Comparison of ENCODE assay signal across 21 cellular contexts in genomic region chr13:32904271-32904670, GRCh38.
"Had no signal": no experiment of that assay in that cellular context is flagged by ENCODE, and none has a peak within 500 bp of the region (broad histone marks: within the 10 kb centered on the region; RNA-seq: fewer than 3 reads in every experiment).

No MANE protein-coding gene starts in this region.

- H3K27ac Mint-ChIP-seq: activated B cell treated with CpG ODN at 0.5 μM for 24 hours; stimulated activated effector memory CD8-positive, alpha-beta T cell treated with anti-CD3 and anti-CD28 coated beads, Interleukin-12 subunit alpha, Interleukin-12 subunit beta, amount 100 ng/mL, for 72 hours had no signal

- H3K79me2 ChIP-seq: hepatocyte had no signal

- H3K9me3 ChIP-seq: esophagus squamous epithelium, prostate gland, SK-N-SH, upper lobe of right lung had no signal

- H3K9ac ChIP-seq: SK-N-SH had no signal

- H3K27me3 Mint-ChIP-seq: activated B cell treated with CpG ODN at 0.5 μM for 24 hours had no signal

- H3K36me3 ChIP-seq: esophagus squamous epithelium, prostate gland, upper lobe of right lung had no signal

- H3K4me1 ChIP-seq: prostate gland, upper lobe of right lung had no signal

- H3K9me2 ChIP-seq: SK-N-SH had no signal

- DNase-seq: activated B cell treated with CpG ODN at 0.5 μM for 24 hours; activated CD4-positive, alpha-beta T cell treated with anti-CD3 and anti-CD28 coated beads for 4 hours; activated effector memory CD4-positive, alpha-beta T cell treated with anti-CD3 and anti-CD28 coated beads, Interleukin-2, amount 50 U/mL, for 16 hours; activated naive CD4-positive, alpha-beta T cell treated with anti-CD3 and anti-CD28 coated beads, Interleukin-2, amount 50 U/mL, for 16 hours; activated T-cell treated with anti-CD3 and anti-CD28 coated beads, Interleukin-2, amount 50 U/mL, for 1 hour; central memory CD4-positive, alpha-beta T cell; cortex of kidney; effector CD4-positive, alpha-beta T cell; esophagus squamous epithelium; left colon; right cardiac atrium; SHP77; SK-N-SH; stimulated activated CD4-positive, alpha-beta T cell treated with anti-CD3 and anti-CD28 coated beads, Interleukin-4, amount 100 ng/mL, for 1 hour; T-helper 9 cell; upper lobe of right lung had no signal

- H3K27ac ChIP-seq: hepatocyte, prostate gland, upper lobe of right lung had no signal

- H3K4me3 ChIP-seq: esophagus squamous epithelium, hepatocyte, lung, prostate gland, upper lobe of right lung had no signal

- H3K27me3 ChIP-seq: esophagus squamous epithelium, hepatocyte, upper lobe of right lung had no signal

- H2AFZ ChIP-seq: hepatocyte had no signal

- H3K9me3 Mint-ChIP-seq: activated CD4-positive, alpha-beta memory T cell treated with anti-CD3 and anti-CD28 coated beads for 36 hours had no signal

- ATAC-seq: left colon, upper lobe of right lung had no signal

- H3K36me3 Mint-ChIP-seq: activated CD4-positive, alpha-beta memory T cell treated with anti-CD3 and anti-CD28 coated beads for 36 hours; stimulated activated effector memory CD8-positive, alpha-beta T cell treated with anti-CD3 and anti-CD28 coated beads, Interleukin-12 subunit alpha, Interleukin-12 subunit beta, amount 100 ng/mL, for 72 hours had no signal

- H3K4me3 Mint-ChIP-seq: activated B cell treated with CpG ODN at 0.5 μM for 24 hours; activated CD4-positive, alpha-beta memory T cell treated with anti-CD3 and anti-CD28 coated beads for 36 hours had no signal

- H3K4me2 ChIP-seq: hepatocyte, SK-N-SH had no signal
